8 cellular contexts compared by ENCODE assay signal in the genomic region with DNA sequence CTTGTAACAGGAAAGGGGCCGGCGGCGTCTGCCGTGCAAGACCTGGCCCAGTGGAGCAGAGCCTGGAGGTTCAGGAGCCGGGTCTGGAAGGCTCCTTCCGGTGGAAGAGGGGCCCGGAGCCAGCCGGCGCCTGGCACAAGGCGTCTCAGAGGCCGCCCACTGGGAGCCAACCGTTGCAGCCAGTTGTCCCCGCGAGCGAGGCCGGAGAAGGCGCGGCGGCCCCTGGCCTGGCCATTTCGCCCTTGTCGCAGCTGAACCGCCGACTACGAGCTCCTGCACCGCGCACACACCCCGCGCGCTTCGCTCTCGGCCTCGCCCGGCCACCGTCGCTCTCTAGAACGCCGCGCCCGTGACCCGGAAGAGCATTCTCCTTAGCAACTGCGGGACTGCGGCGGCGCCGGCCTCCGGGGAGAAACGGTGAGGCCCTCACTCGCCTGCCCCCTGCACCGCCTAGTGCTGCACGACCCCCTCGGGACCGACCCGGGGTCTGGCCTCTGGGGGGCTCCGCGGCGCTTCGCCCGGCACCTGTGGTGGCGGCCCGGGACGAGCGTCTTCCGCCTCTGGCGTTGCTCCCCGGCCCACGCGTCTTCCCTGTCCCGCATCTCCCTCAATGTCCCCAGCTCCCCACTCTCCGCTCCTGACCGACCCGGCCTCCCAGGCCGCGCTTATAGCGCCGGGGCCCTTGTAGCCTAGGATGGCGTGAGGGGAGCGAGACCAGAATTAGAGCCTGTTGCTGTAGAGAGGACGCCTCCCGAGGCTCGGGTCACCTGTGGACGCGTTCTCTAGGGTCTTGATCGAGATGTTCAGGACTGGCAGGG. TPM values are rescaled to one million over a fixed set of nuclear protein-coding genes. Genes with fewer than 3 reads are reported as not detected.
DNase-seq lines count a peak whose midpoint lies in the region; ATAC-seq, FAIRE-seq and TF ChIP-seq lines count a peak whose summit lies in the region.

DIS3L2 (plus strand) TSS at position 365 of the 818 bp plus-strand sequence. CDS start 53,215 bp downstream, outside the sequence.

- under 1% methylated on average over 72 of the region's 83 CpGs for WGBS in prostate gland

- H3K27ac ChIP-seq in left ventricle myocardium inferior (replicated peaks) (peak within 1 kb of the TSS; percentile 93), prostate gland (peak within 1 kb of the TSS; percentile 69 to 72)

- H3K4me3 ChIP-seq in left ventricle myocardium inferior (peak within 1 kb of the TSS; percentile 98), prostate gland (peak within 1 kb of the TSS; percentile 61 to 85)

- no peak for TF ChIP-seq CTCF in left ventricle myocardium inferior (IDR thresholded peaks at IDR 0.05; ENCODE audit: borderline replicate concordance)
- TF ChIP-seq CTCF in prostate gland (IDR thresholded peaks at IDR 0.05), result peak in 1 of 4 experiments; percentile 23

- peak; percentile 92 for ATAC-seq in HG02798 (IDR thresholded peaks at IDR 0.05; ENCODE audit: poor library complexity, unreplicated experiment)

- H3K4me1 ChIP-seq in left ventricle myocardium inferior (peaks cover 35% of the 10 kb centered on the region), prostate gland (replicated peaks) (peaks cover 3% of the 10 kb centered on the region)

- DNase-seq in GM12892 (ENCODE audit: insufficient read length) (peak; percentile 84), NCI-H1436 (lab: John Stamatoyannopoulos, UW) (peak; percentile 79), amniotic stem cell (lab: John Stamatoyannopoulos, UW) (peak; percentile 51), left ventricle myocardium inferior (peak; percentile 85), prostate gland (ENCODE audit: low spot score) (peak; percentile 74), ureter (ENCODE audit: low spot score) (peak; percentile 82)

- no peaks in the 10 kb centered on the region for H3K9me3 ChIP-seq in left ventricle myocardium inferior (replicated peaks)
- no peaks in the 10 kb centered on the region for H3K9me3 ChIP-seq in prostate gland

- TF ChIP-seq POLR2A in GM12892 (IDR thresholded peaks at IDR 0.05; ENCODE audit: low read depth, low read length), result peak; percentile 84
- peak; percentile 33 for TF ChIP-seq POLR2A in prostate gland (IDR thresholded peaks at IDR 0.05)

- no peaks in the 10 kb centered on the region for H3K27me3 ChIP-seq in left ventricle myocardium inferior (ENCODE audit: low read depth)
- H3K27me3 ChIP-seq in prostate gland (replicated peaks; ENCODE audit: insufficient read depth), result no peaks in the 10 kb centered on the region

- peak; percentile 79 for FAIRE-seq in GM12892 (lab: Jason Lieb, UNC)

- intact Hi-C loops in T-helper 1 cell treated with Interleukin-12 subunit alpha and Interleukin-12 subunit beta and Interleukin-4 antibody, amounts not matched to agents 30 ng/mL and 1 ng/mL, for 36 hours (cut with micrococcal nuclease), result loop anchor here (1.0 to 2.0 kb wide), 6 partner anchors 175 to 736 kb away; partner anchors contain the start of genes COPS7B, GIGYF2 and PDE6D
- intact Hi-C loops in left ventricle myocardium inferior (cut with micrococcal nuclease) (no loop called here), prostate gland (cut with DNase I) (loop anchor here (10.0 kb wide), 1 partner anchor 177 kb away; the partner anchor contains the start of genes COPS7B and PDE6D)

- no peaks in the 10 kb centered on the region for H3K36me3 ChIP-seq in left ventricle myocardium inferior
- H3K36me3 ChIP-seq in prostate gland, result no peaks in the 10 kb centered on the region

RNA-seq across cellular contexts. Expression of gene DIS3L2, which starts in this region (rescaled TPM):
- 16.2 TPM for polyA plus RNA-seq in GM12892 (2012; ENCODE audit: missing spikeins)
- total RNA-seq in T-helper 1 cell treated with Interleukin-12 subunit alpha and Interleukin-12 subunit beta and Interleukin-4 antibody, amounts not matched to agents 30 ng/mL and 1 ng/mL, for 36 hours, result 41.9 and 45.6 TPM in 2 replicates
- total RNA-seq in left ventricle myocardium inferior (17.0 TPM), prostate gland (10 to 100 TPM; 30.1 to 71.3 TPM), ureter (77.2 TPM)

Comparison
In these comparisons a context has a peak if more than half of its experiments do, and no peak if none do; other contexts are left out.
1. Peak in every context shown above with its lines: DNase-seq, ATAC-seq, H3K4me3 ChIP-seq and H3K27ac ChIP-seq.